Comparison of ENCODE assay signal across 15 cellular contexts in the genomic region with DNA sequence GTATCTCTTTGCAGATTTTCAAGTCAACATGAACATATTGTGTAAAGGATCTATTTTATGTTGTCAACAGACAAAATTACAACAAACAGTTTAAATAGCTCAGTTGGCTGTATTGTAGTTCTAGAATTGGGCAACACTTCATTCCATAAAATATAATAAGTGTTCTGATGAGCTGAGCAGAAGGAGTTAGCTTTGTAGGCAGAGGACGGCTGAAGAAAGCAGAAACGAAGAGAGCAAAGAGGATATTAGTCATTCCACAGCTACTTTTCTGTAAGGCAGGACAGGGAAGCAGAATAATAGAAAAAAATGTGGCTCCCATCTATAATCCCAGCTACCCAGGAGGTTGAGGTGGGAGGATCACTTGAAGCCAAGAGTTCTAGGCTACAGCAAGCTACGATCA. TPM values are rescaled to one million over a fixed set of nuclear protein-coding genes. Genes with fewer than 3 reads are reported as not detected.
A peak's percentile ranks its signal among the peaks of the same experiment; 100 is the strongest.
DNase-seq lines count a peak whose midpoint lies in the region; ATAC-seq, FAIRE-seq and TF ChIP-seq lines count a peak whose summit lies in the region.
"Had no signal": no experiment of that assay in that cellular context is flagged by ENCODE, and none has a peak within 500 bp of the region (broad histone marks: within the 10 kb centered on the region; RNA-seq: fewer than 3 reads in every experiment).

No MANE protein-coding gene starts in this region.

- SMC1A ChIA-PET in GM12878 (lab: Charles Lee; ENCODE audit: uncharacterized antibody, unreplicated experiment), result interaction anchor here (0.7 to 4.3 kb wide), 9 partner anchors 10 to 259 kb away, joined by 3 to 54 read pairs (median 4); partner anchors contain the start of gene IVNS1ABP

- no peak for TF ChIP-seq RAD21 in GM12878 (IDR thresholded peaks at IDR 0.05; ENCODE audit: insufficient read depth, low read depth, low read length)

- intact Hi-C loops in GM12878 (cut with micrococcal nuclease; ENCODE audit: unreplicated experiment) (no loop called here), mucosa of descending colon (cut with DNase I, micrococcal nuclease) (no loop called here), dorsolateral prefrontal cortex (cut with DNase I) (no loop called here)

- POLR2A ChIA-PET in GM12878 (lab: Charles Lee), result interaction anchor here (1.3 to 3.2 kb wide), 2 partner anchors 14 to 20 kb away, joined by 10 to 15 read pairs; partner anchors contain the start of gene IVNS1ABP

- H3K36me3 ChIP-seq in GM12878 (ENCODE audit: control insufficient read depth in 2 of 2, insufficient read depth in 2 of 2, low read length in 1 of 2) (no peaks in the 10 kb centered on the region), mucosa of descending colon (ENCODE audit: low read depth) (no peaks in the 10 kb centered on the region), H7 (replicated peaks; ENCODE audit: control insufficient read depth, insufficient read depth, low read length) (no peaks in the 10 kb centered on the region)
- H3K36me3 ChIP-seq: esophagus muscularis mucosa had no signal

- no peak overlapping the region for H3K27ac ChIP-seq in GM12878 (ENCODE audit: control insufficient read depth, insufficient read depth)
- H3K27ac ChIP-seq in dorsolateral prefrontal cortex, result no peak overlapping the region
- H3K27ac ChIP-seq: esophagus muscularis mucosa had no signal

- H3K4me1 Mint-ChIP-seq in stimulated activated effector memory CD8-positive, alpha-beta T cell treated with anti-CD3 and anti-CD28 coated beads, Interleukin-12 subunit alpha, Interleukin-12 subunit beta, amount 100 ng/mL, for 72 hours, result peaks cover 24% of the 10 kb centered on the region

- in situ Hi-C loops in GM12878 (cut with MboI), result no loop called here

- RAD21 ChIA-PET in GM12878 (lab: Charles Lee; ENCODE audit: unreplicated experiment), result interaction anchor here (0.9 to 2.5 kb wide), 5 partner anchors 20 to 223 kb away, joined by 3 to 17 read pairs (median 3); partner anchors contain the start of gene IVNS1ABP

- no peaks in the 10 kb centered on the region for H3K36me3 Mint-ChIP-seq in stimulated activated effector memory CD8-positive, alpha-beta T cell treated with anti-CD3 and anti-CD28 coated beads, Interleukin-12 subunit alpha, Interleukin-12 subunit beta, amount 100 ng/mL, for 72 hours
- H3K36me3 Mint-ChIP-seq: CD4-positive, alpha-beta memory T cell had no signal

- no peak overlapping the region for H3K9ac ChIP-seq in GM12878 (ENCODE audit: control insufficient read depth, insufficient read depth, low read length)

- H3K4me3 ChIP-seq in GM12878 (no peak overlapping the region), mucosa of descending colon (no peak overlapping the region), H7 (ENCODE audit: insufficient read depth, low read depth, low read length) (no peak overlapping the region), dorsolateral prefrontal cortex (no peak overlapping the region)
- H3K4me3 ChIP-seq: esophagus muscularis mucosa had no signal

- WGBS in GM12878 (ENCODE audit: insufficient coverage, insufficient replicate concordance, low lambda C conversion rate, missing lambda C conversion rate), result 95% methylated on average over 3 of the region's 3 CpGs

- DNase-seq in CD1c-positive myeloid dendritic cell (ENCODE audit: extremely low spot score) (peak; percentile 56), M059J (ENCODE audit: low read depth) (peak; percentile 43), GM12878 (ENCODE audit: low read depth, low spot score) (no peak), mucosa of descending colon (no peak), H7 (no peak), dorsolateral prefrontal cortex (no peak)
- DNase-seq in stimulated activated effector memory CD8-positive, alpha-beta T cell treated with anti-CD3 and anti-CD28 coated beads, Interleukin-12 subunit alpha, Interleukin-12 subunit beta, amount 100 ng/mL, for 72 hours (ENCODE audit: low spot score in 2 of 2), result no peak
- DNase-seq: activated CD4-positive, alpha-beta T cell treated with anti-CD3 and anti-CD28 coated beads for 1 hour; CD4-positive, alpha-beta memory T cell; NCI-H146; retina had no signal

- no peak for TF ChIP-seq EP300 in GM12878 (IDR thresholded peaks at IDR 0.05; ENCODE audit: borderline replicate concordance in 1 of 2, control insufficient read depth in 1 of 2, low read depth in 2 of 2, low read length in 2 of 2)

- no peak overlapping the region for H3K4me2 ChIP-seq in GM12878 (ENCODE audit: control insufficient read depth, insufficient read depth)

- no peak for ATAC-seq in GM12878
- ATAC-seq in mucosa of descending colon, result peak; percentile 22
- no peak for ATAC-seq in stimulated activated effector memory CD8-positive, alpha-beta T cell treated with anti-CD3 and anti-CD28 coated beads, Interleukin-12 subunit alpha, Interleukin-12 subunit beta, amount 100 ng/mL, for 72 hours
- no peak for ATAC-seq in HG03095 (IDR thresholded peaks at IDR 0.05; ENCODE audit: unreplicated experiment)
- ATAC-seq: SK-N-SH treated with all-trans-retinoic acid at 6 μM for 48 hours had no signal

- no peaks in the 10 kb centered on the region for H3K79me2 ChIP-seq in GM12878 (ENCODE audit: control insufficient read depth, insufficient read depth, low read length)

- no peaks in the 10 kb centered on the region for H4K20me1 ChIP-seq in GM12878 (ENCODE audit: control insufficient read depth, insufficient read depth)

- TF ChIP-seq CTCF in GM12878 (IDR thresholded peaks at IDR 0.05 in 2 of 3, conservative IDR thresholded peaks at IDR 0.05 in 1 of 3; ENCODE audit: control insufficient read depth in 2 of 3, extremely low read depth in 1 of 3, insufficient read depth in 1 of 3, low read depth in 3 of 3, low read length in 3 of 3), result no peak
- no peak for TF ChIP-seq CTCF in mucosa of descending colon (IDR thresholded peaks at IDR 0.05)
- no peak for TF ChIP-seq CTCF in dorsolateral prefrontal cortex (IDR thresholded peaks at IDR 0.05 in 54 of 56, conservative IDR thresholded peaks at IDR 0.05 in 2 of 56; ENCODE audit: low read depth in 1 of 56, partially characterized antibody in 56 of 56)

- peaks cover 21% of the 10 kb centered on the region for H3K4me1 ChIP-seq in GM12878 (ENCODE audit: control insufficient read depth, insufficient read depth, low read length)
- no peaks in the 10 kb centered on the region for H3K4me1 ChIP-seq in mucosa of descending colon (ENCODE audit: low read depth)
- H3K4me1 ChIP-seq: esophagus muscularis mucosa had no signal

- FAIRE-seq in GM12878 (lab: Jason Lieb, UNC), result peak; percentile 35

- no peaks in the 10 kb centered on the region; the same call in 1 of the 3 replicates for H3K9me3 ChIP-seq in GM12878 (replicated peaks; ENCODE audit: control insufficient read depth, insufficient read depth, low read length)
- H3K9me3 ChIP-seq in mucosa of descending colon, result no peaks in the 10 kb centered on the region
- H3K9me3 ChIP-seq: esophagus muscularis mucosa had no signal

- CTCF ChIA-PET in GM12878 (lab: Yijun Ruan, JAX), result interaction anchor here (0.6 to 3.2 kb wide), 6 partner anchors 12 to 259 kb away, joined by 3 to 29 read pairs (median 4); partner anchors contain the start of gene IVNS1ABP

- H3K27me3 ChIP-seq in GM12878 (replicated peaks in 1 of 2; ENCODE audit: control insufficient read depth in 2 of 2, insufficient read depth in 2 of 2, low read length in 1 of 2) (no peaks in the 10 kb centered on the region), H7 (ENCODE audit: control insufficient read depth, insufficient read depth, low read length) (no peaks in the 10 kb centered on the region), dorsolateral prefrontal cortex (no peaks in the 10 kb centered on the region)
- H3K27me3 ChIP-seq: esophagus muscularis mucosa had no signal

- H3K4me3 Mint-ChIP-seq in stimulated activated effector memory CD8-positive, alpha-beta T cell treated with anti-CD3 and anti-CD28 coated beads, Interleukin-12 subunit alpha, Interleukin-12 subunit beta, amount 100 ng/mL, for 72 hours, result no peak overlapping the region
- H3K4me3 Mint-ChIP-seq: CD4-positive, alpha-beta memory T cell; central memory CD8-positive, alpha-beta T cell had no signal

- no peak overlapping the region for H2AFZ ChIP-seq in GM12878 (ENCODE audit: control insufficient read depth, low read depth, low read length)

- no TSS peak for BruUV-seq in GM12878 (replicated peaks; lab: Mats Ljungman, UMichigan)

- no peak overlapping the region for H3K27ac Mint-ChIP-seq in stimulated activated effector memory CD8-positive, alpha-beta T cell treated with anti-CD3 and anti-CD28 coated beads, Interleukin-12 subunit alpha, Interleukin-12 subunit beta, amount 100 ng/mL, for 72 hours

- no peaks in the 10 kb centered on the region for H3K9me3 Mint-ChIP-seq in stimulated activated effector memory CD8-positive, alpha-beta T cell treated with anti-CD3 and anti-CD28 coated beads, Interleukin-12 subunit alpha, Interleukin-12 subunit beta, amount 100 ng/mL, for 72 hours
- H3K9me3 Mint-ChIP-seq: central memory CD8-positive, alpha-beta T cell had no signal

- no peak for TF ChIP-seq POLR2A in GM12878 (IDR thresholded peaks at IDR 0.05; ENCODE audit: low read depth, low read length)

TF ChIP-seq in GM12878, 131 proteins besides CTCF, POLR2A, EP300 and RAD21 (continues in another document):
- TF ChIP-seq GABPA (IDR thresholded peaks at IDR 0.05; ENCODE audit: low read depth) (no peak), SMARCA5 (IDR thresholded peaks at IDR 0.05) (no peak), HCFC1 (IDR thresholded peaks at IDR 0.05; ENCODE audit: low read length) (no peak), FOXK2 (IDR thresholded peaks at IDR 0.05) (no peak), KDM1A (IDR thresholded peaks at IDR 0.05; ENCODE audit: borderline replicate concordance) (no peak)

RNA-seq across cellular contexts. Expression of gene IVNS1ABP, which starts 20.2 kb away (rescaled TPM):
- total RNA-seq in M059J (2014; rRNA removed; shearing (Covaris generic)), result 45.9 and 51.0 TPM in 2 replicates
- 336 and 339 TPM in 2 replicates for total RNA-seq in GM12878 (2013; cell fraction: nucleolus; rRNA removed)
- total RNA-seq in GM12878 (2014; rRNA removed) (42.4 and 43.7 TPM in 2 replicates), GM12878 (2014; rRNA removed; fragmentation: Illumina TruSeq; extraction: Trizol) (45.4 and 49.0 TPM in 2 replicates), GM12878 (2021) (48.3 and 52.6 TPM in 2 replicates), mucosa of descending colon (100 to 1,000 TPM; 111 to 213 (median 138) TPM), dorsolateral prefrontal cortex (100 to 1,000 TPM in 3 of 120 experiments, 10 to 100 TPM in 117; 36.8 to 146 (median 59.7) TPM)
- 24.3 TPM for polyA plus RNA-seq in GM12878 (2011; ENCODE audit: low read depth)
- polyA plus RNA-seq in GM12878 (2011; rRNA removed) (154 and 194 TPM in 2 replicates), GM12878 (2014; fragmentation: Illumina TruSeq; extraction: Trizol) (40.3 and 53.4 TPM in 2 replicates), GM12878 (2014; fragmentation: Nextera tagmentation; extraction: Ambion mirVana) (10 to 100 TPM; 19.2 to 29.2 TPM), GM12878 (2014; rRNA removed) (33.4 and 39.6 TPM in 2 replicates), GM12878 (2016; fragmentation: Nextera tagmentation; extraction: Ambion mirVana) (10 to 100 TPM; 56.7 to 60.2 TPM)
- polyA plus RNA-seq in GM12878 (2011; cell fraction: cytosol; rRNA removed), result 44.7 and 51.8 TPM in 2 replicates
- polyA plus RNA-seq in GM12878 (2011; cell fraction: nucleus; rRNA removed), result 242 and 289 TPM in 2 replicates
- 35.7 and 51.2 TPM in 2 replicates for polyA plus RNA-seq in GM12878 (2012)
- polyA minus RNA-seq in GM12878 (2011; rRNA and poly(A)+ RNA removed), result 107 and 148 TPM in 2 replicates
- polyA minus RNA-seq in GM12878 (2011; cell fraction: cytosol; rRNA and poly(A)+ RNA removed), result 31.1 and 34.3 TPM in 2 replicates
- 264 and 283 TPM in 2 replicates for polyA minus RNA-seq in GM12878 (2011; cell fraction: nucleus; rRNA and poly(A)+ RNA removed)
- total RNA-seq in H7 (2014; rRNA removed; shearing (Covaris generic)), result 208 and 240 TPM in 2 replicates

Comparison
In these comparisons a context has a peak if more than half of its experiments do, and no peak if none do; other contexts are left out.
1. DNase-seq: peak in CD1c-positive myeloid dendritic cell (single experiment) and M059J (single experiment); none in GM12878 (single experiment), mucosa of descending colon (0 of 3), H7 (single experiment), dorsolateral prefrontal cortex (0 of 10) and stimulated activated effector memory CD8-positive, alpha-beta T cell treated with anti-CD3 and anti-CD28 coated beads, Interleukin-12 subunit alpha, Interleukin-12 subunit beta, amount 100 ng/mL, for 72 hours (0 of 2).